1 cellular context compared by ENCODE assay signal in the genomic region with DNA sequence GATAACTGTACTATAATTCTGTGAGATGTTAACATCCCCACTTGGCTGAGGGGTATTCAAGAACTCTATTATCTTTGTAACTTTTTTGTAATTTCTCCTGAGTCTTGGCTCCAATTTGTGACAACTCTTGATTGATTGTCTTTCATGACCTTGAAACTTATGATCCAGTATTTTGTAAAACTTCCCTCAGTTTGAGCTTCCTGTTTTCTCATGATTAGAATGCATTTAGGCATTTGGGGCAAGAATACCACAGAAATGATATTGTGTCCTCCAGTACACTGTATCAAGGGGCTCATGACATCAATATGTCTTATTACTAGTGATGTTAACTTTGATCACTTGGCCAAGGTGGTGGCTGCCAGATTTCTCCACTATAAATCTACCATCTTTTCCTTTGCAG.
TF ChIP-seq lines count a peak whose summit lies in the region.

No MANE protein-coding gene starts in this region.

TF ChIP-seq in K562, 482 proteins besides CTCF, POLR2A, EP300 and RAD21:
- TF ChIP-seq SMARCE1 (IDR thresholded peaks at IDR 0.05) (0 out of 2 replicates have a peak, but pooled peaks have one; percentile 28), NCOR1 (IDR thresholded peaks at IDR 0.05) (no peak), ZNF764 (CRISPR knock-in tag; IDR thresholded peaks at IDR 0.05; ENCODE audit: low read depth) (no peak), ESRRA (IDR thresholded peaks at IDR 0.05; ENCODE audit: borderline replicate concordance, low read depth) (peak; percentile 94), MEIS2 (IDR thresholded peaks at IDR 0.05; ENCODE audit: partially characterized antibody) (peak; percentile 97), KHSRP (IDR thresholded peaks at IDR 0.05) (no peak), ETV1 (tag; conservative IDR thresholded peaks at IDR 0.05; ENCODE audit: low read depth) (0 out of 2 replicates have a peak, but pooled peaks have one; percentile 8)
- TF ChIP-seq, protein P1, sequence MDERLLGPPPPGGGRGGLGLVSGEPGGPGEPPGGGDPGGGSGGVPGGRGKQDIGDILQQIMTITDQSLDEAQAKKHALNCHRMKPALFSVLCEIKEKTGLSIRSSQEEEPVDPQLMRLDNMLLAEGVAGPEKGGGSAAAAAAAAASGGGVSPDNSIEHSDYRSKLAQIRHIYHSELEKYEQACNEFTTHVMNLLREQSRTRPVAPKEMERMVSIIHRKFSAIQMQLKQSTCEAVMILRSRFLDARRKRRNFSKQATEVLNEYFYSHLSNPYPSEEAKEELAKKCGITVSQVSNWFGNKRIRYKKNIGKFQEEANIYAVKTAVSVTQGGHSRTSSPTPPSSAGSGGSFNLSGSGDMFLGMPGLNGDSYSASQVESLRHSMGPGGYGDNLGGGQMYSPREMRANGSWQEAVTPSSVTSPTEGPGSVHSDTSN (CRISPR knock-in tag; IDR thresholded peaks at IDR 0.05; ENCODE audit: low read depth) = no peak; the same call in 1 of the 2 replicates
- TF ChIP-seq, protein P1 (tag; conservative IDR thresholded peaks at IDR 0.05; ENCODE audit: low read depth) = peak; percentile 93
- TF ChIP-seq, protein P2, sequence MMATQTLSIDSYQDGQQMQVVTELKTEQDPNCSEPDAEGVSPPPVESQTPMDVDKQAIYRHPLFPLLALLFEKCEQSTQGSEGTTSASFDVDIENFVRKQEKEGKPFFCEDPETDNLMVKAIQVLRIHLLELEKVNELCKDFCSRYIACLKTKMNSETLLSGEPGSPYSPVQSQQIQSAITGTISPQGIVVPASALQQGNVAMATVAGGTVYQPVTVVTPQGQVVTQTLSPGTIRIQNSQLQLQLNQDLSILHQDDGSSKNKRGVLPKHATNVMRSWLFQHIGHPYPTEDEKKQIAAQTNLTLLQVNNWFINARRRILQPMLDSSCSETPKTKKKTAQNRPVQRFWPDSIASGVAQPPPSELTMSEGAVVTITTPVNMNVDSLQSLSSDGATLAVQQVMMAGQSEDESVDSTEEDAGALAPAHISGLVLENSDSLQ (IDR thresholded peaks at IDR 0.05) = peak; percentile 89
- TF ChIP-seq, protein P3, sequence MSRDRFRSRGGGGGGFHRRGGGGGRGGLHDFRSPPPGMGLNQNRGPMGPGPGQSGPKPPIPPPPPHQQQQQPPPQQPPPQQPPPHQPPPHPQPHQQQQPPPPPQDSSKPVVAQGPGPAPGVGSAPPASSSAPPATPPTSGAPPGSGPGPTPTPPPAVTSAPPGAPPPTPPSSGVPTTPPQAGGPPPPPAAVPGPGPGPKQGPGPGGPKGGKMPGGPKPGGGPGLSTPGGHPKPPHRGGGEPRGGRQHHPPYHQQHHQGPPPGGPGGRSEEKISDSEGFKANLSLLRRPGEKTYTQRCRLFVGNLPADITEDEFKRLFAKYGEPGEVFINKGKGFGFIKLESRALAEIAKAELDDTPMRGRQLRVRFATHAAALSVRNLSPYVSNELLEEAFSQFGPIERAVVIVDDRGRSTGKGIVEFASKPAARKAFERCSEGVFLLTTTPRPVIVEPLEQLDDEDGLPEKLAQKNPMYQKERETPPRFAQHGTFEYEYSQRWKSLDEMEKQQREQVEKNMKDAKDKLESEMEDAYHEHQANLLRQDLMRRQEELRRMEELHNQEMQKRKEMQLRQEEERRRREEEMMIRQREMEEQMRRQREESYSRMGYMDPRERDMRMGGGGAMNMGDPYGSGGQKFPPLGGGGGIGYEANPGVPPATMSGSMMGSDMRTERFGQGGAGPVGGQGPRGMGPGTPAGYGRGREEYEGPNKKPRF (IDR thresholded peaks at IDR 0.05; ENCODE audit: low read depth, low read length) = no peak
